ENCODE assay signal across 8 cellular contexts in genomic region chr7:140924821-140925421, GRCh38. TPM values are rescaled to one million over a fixed set of nuclear protein-coding genes. Genes with fewer than 3 reads are reported as not detected.
DNase-seq lines count a peak whose midpoint lies in the region; TF ChIP-seq lines count a peak whose summit lies in the region.

Gene BRAF, minus strand, starts transcription at chr7:140924929. Its CDS starts 226 bp downstream, at chr7:140924703.

- H2AFZ ChIP-seq in H9 (ENCODE audit: low read length): no peak within 1 kb of the TSS

- peak within 1 kb of the TSS; percentile 81 for H3K4me3 ChIP-seq in MG63

- H3K56ac ChIP-seq in H9 (ENCODE audit: insufficient read length, low read depth, low read length): no peak within 1 kb of the TSS

- no peak within 1 kb of the TSS for H2BK12ac ChIP-seq in H9 (ENCODE audit: insufficient read length, low read depth, low read length)

- H3K27me3 Mint-ChIP-seq in H9 (ENCODE audit: low read depth): peaks cover 2% of the 10 kb centered on the region; the same call in 1 of the 2 replicates
- peaks cover 21% of the 10 kb centered on the region for H3K27me3 Mint-ChIP-seq in nephron progenitor cell (ENCODE audit: low read depth, poor library complexity)
- no peaks in the 10 kb centered on the region for H3K27me3 Mint-ChIP-seq in stimulated activated naive CD8-positive, alpha-beta T cell treated with anti-CD3 and anti-CD28 coated beads, Interleukin-15, Interleukin-2, amounts not matched to agents 100 ng/mL and 50 ng/mL, for 24 hours

- H3K9me3 ChIP-seq in H9 (ENCODE audit: control insufficient read depth, low read depth, low read length) (no peaks in the 10 kb centered on the region), MG63 (no peaks in the 10 kb centered on the region)

- H3K4me1 Mint-ChIP-seq in H9 (peaks cover 0 to 6% of the 10 kb centered on the region in 2 experiments; a peak in 1 of 4 replicates), nephron progenitor cell (no peaks in the 10 kb centered on the region)
- peaks cover 5% of the 10 kb centered on the region for H3K4me1 Mint-ChIP-seq in stimulated activated naive CD8-positive, alpha-beta T cell treated with anti-CD3 and anti-CD28 coated beads, Interleukin-15, Interleukin-2, amounts not matched to agents 100 ng/mL and 50 ng/mL, for 24 hours (ENCODE audit: low read depth)

- H3K18ac ChIP-seq in H9 (ENCODE audit: insufficient read length, low read depth, low read length): peak within 1 kb of the TSS; percentile 95

- no peaks in the 10 kb centered on the region for H3K4me1 ChIP-seq in H9 (ENCODE audit: insufficient read depth, low read length)

- no peak within 1 kb of the TSS for H4K8ac ChIP-seq in H9 (replicated peaks; ENCODE audit: insufficient read length, low read depth, low read length)

- H4K20me1 ChIP-seq in H9 (ENCODE audit: control insufficient read depth, insufficient read depth, insufficient read length): no peaks in the 10 kb centered on the region

- H4K91ac ChIP-seq in H9 (ENCODE audit: insufficient read length, low read depth, low read length): no peak within 1 kb of the TSS

- H3K9me3 Mint-ChIP-seq in H9 (no peaks in the 10 kb centered on the region; a peak in 1 of 5 replicates), nephron progenitor cell (peaks cover 18% of the 10 kb centered on the region)
- H3K9me3 Mint-ChIP-seq in stimulated activated naive CD8-positive, alpha-beta T cell treated with anti-CD3 and anti-CD28 coated beads, Interleukin-15, Interleukin-2, amounts not matched to agents 100 ng/mL and 50 ng/mL, for 24 hours: no peaks in the 10 kb centered on the region

- DNase-seq in ELF-1 (ENCODE audit: low read depth, low spot score) (peak; percentile 93), H9 (peak; percentile 83), MG63 (peak; percentile 78), SHP77 (lab: John Stamatoyannopoulos, UW) (peak; percentile 76 to 78), activated gamma-delta T cell (lab: John Stamatoyannopoulos, UW) (peak; percentile 88), fibroblast of the conjunctiva (ENCODE audit: low read depth) (peak; percentile 75), nephron progenitor cell (peak; percentile 95)

- H2AK5ac ChIP-seq in H9 (ENCODE audit: insufficient read length, low read length): no peak within 1 kb of the TSS

- H3K4me3 Mint-ChIP-seq in H9: peak within 1 kb of the TSS; percentile 93 to 98
- peak within 1 kb of the TSS; percentile 94 for H3K4me3 Mint-ChIP-seq in nephron progenitor cell
- peak within 1 kb of the TSS; percentile 95 for H3K4me3 Mint-ChIP-seq in stimulated activated naive CD8-positive, alpha-beta T cell treated with anti-CD3 and anti-CD28 coated beads, Interleukin-15, Interleukin-2, amounts not matched to agents 100 ng/mL and 50 ng/mL, for 24 hours

- H3K27me3 ChIP-seq in H9 (ENCODE audit: insufficient read depth, low read length) (no peaks in the 10 kb centered on the region), MG63 (no peaks in the 10 kb centered on the region)

- H3K79me1 ChIP-seq in H9 (ENCODE audit: insufficient read depth, low read depth, low read length, poor library complexity, severe bottlenecking): no peaks in the 10 kb centered on the region

- H2BK120ac ChIP-seq in H9 (ENCODE audit: low read depth, low read length, poor library complexity, severe bottlenecking): peak within 1 kb of the TSS; percentile 76

- H3K27ac Mint-ChIP-seq in H9 (peak within 1 kb of the TSS; percentile 95 to 99 (median 99)), nephron progenitor cell (peak within 1 kb of the TSS; percentile 100)
- H3K27ac Mint-ChIP-seq in stimulated activated naive CD8-positive, alpha-beta T cell treated with anti-CD3 and anti-CD28 coated beads, Interleukin-15, Interleukin-2, amounts not matched to agents 100 ng/mL and 50 ng/mL, for 24 hours: peak within 1 kb of the TSS; percentile 96

- H3K36me3 Mint-ChIP-seq in H9 (ENCODE audit: insufficient read depth in 1 of 3, low read depth in 3 of 3) (no peaks in the 10 kb centered on the region), nephron progenitor cell (ENCODE audit: low read depth) (peaks cover 8% of the 10 kb centered on the region)
- no peaks in the 10 kb centered on the region for H3K36me3 Mint-ChIP-seq in stimulated activated naive CD8-positive, alpha-beta T cell treated with anti-CD3 and anti-CD28 coated beads, Interleukin-15, Interleukin-2, amounts not matched to agents 100 ng/mL and 50 ng/mL, for 24 hours (ENCODE audit: low read depth)

- no peak within 1 kb of the TSS for H3K23ac ChIP-seq in H9 (ENCODE audit: insufficient read length, low read depth, low read length)

- no peaks in the 10 kb centered on the region for H3K36me3 ChIP-seq in MG63

- no peak within 1 kb of the TSS for H2BK20ac ChIP-seq in H9 (ENCODE audit: low read depth, low read length, poor library complexity, severe bottlenecking)

- peaks cover 12% of the 10 kb centered on the region for H3K23me2 ChIP-seq in H9 (ENCODE audit: insufficient read length, low read depth, low read length, poor library complexity, severe bottlenecking)

- H2BK5ac ChIP-seq in H9 (ENCODE audit: insufficient read length, low read length): peak within 1 kb of the TSS; percentile 6

- H3K27ac ChIP-seq in H9 (ENCODE audit: insufficient read length, low read depth, low read length): no peak within 1 kb of the TSS

- peak within 1 kb of the TSS; percentile 99 for H3K4me2 ChIP-seq in H9 (ENCODE audit: insufficient read depth, insufficient read length, low read length)

- no peak within 1 kb of the TSS for H4K5ac ChIP-seq in H9 (ENCODE audit: insufficient read length, low read depth, low read length)

- TF ChIP-seq CTCF in H9 (conservative IDR thresholded peaks at IDR 0.05): no peak
- no peak for TF ChIP-seq CTCF in nephron progenitor cell (IDR thresholded peaks at IDR 0.05)

- no CpG with 5 or more reads among the region's 56 CpGs for WGBS in H9 (ENCODE audit: extremely low coverage, insufficient read length, low lambda C conversion rate)

- no peak within 1 kb of the TSS for H2BK15ac ChIP-seq in H9 (ENCODE audit: low read depth, low read length)

- no peak within 1 kb of the TSS; the same call in 1 of the 2 replicates for H3K4ac ChIP-seq in H9 (ENCODE audit: low read depth, low read length)

- peak within 1 kb of the TSS; percentile 74 for H3K14ac ChIP-seq in H9 (ENCODE audit: insufficient read depth, low read length)

- peak within 1 kb of the TSS; percentile 88 for H3K9ac ChIP-seq in H9 (ENCODE audit: extremely low read depth, insufficient read length, low read length)

- peaks cover 7% of the 10 kb centered on the region; the same call in 1 of the 2 replicates for H3K79me2 ChIP-seq in H9 (ENCODE audit: insufficient read depth, low read length)

- H3T11ph ChIP-seq in H9 (ENCODE audit: low read length): no peak within 1 kb of the TSS

RNA-seq across cellular contexts. Expression of gene BRAF, which starts in this region (rescaled TPM):
- total RNA-seq in H9 (2021): 29.6 and 32.9 TPM in 2 replicates
- total RNA-seq in MG63 (2014; rRNA removed; shearing (Covaris generic); ENCODE audit: low replicate concordance): 4.2 TPM in 2 replicates
